28 cellular contexts compared by ENCODE assay signal in genomic region chr16:13902677-13903076, GRCh38. TPM values are rescaled to one million over a fixed set of nuclear protein-coding genes. Genes with fewer than 3 reads are reported as not detected.
A peak's percentile ranks its signal among the peaks of the same experiment; 100 is the strongest.
DNase-seq lines count a peak whose midpoint lies in the region; ATAC-seq and TF ChIP-seq lines count a peak whose summit lies in the region.
"Had no signal": no experiment of that assay in that cellular context is flagged by ENCODE, and none has a peak within 500 bp of the region (broad histone marks: within the 10 kb centered on the region; RNA-seq: fewer than 3 reads in every experiment).

No MANE protein-coding gene starts in this region.

- no peak for ATAC-seq in GM18867 (IDR thresholded peaks at IDR 0.05; ENCODE audit: unreplicated experiment)
- ATAC-seq: activated naive CD8-positive, alpha-beta T cell treated with anti-CD3 and anti-CD28 coated beads, Interleukin-2, amount 50 U/mL, for 24 hours; heart left ventricle; Panc1; sciatic nerve; stimulated activated memory B cell treated with anti-CD40 and anti-IgM and Interleukin-4, amounts not matched to agents 10 μg/mL and 1 μg/mL and 100 μg/mL, for 72 hours had no signal

- H3K27ac Mint-ChIP-seq in nephron = peak overlapping the region in 2 of 3 experiments; percentile 95 to 96
- H3K27ac Mint-ChIP-seq: activated naive CD8-positive, alpha-beta T cell treated with anti-CD3 and anti-CD28 coated beads, Interleukin-2, amount 50 U/mL, for 24 hours; stimulated activated memory B cell treated with anti-CD40 and anti-IgM and Interleukin-4, amounts not matched to agents 10 μg/mL and 1 μg/mL and 100 μg/mL, for 72 hours had no signal

- no peak overlapping the region for H3K4me3 Mint-ChIP-seq in nephron
- H3K4me3 Mint-ChIP-seq: activated naive CD8-positive, alpha-beta T cell treated with anti-CD3 and anti-CD28 coated beads, Interleukin-2, amount 50 U/mL, for 24 hours; stimulated activated memory B cell treated with anti-CD40 and anti-IgM and Interleukin-4, amounts not matched to agents 10 μg/mL and 1 μg/mL and 100 μg/mL, for 72 hours had no signal

- DNase-seq in H4 (ENCODE audit: low spot score) (peak; percentile 16), astrocyte of the cerebellum (ENCODE audit: low read depth) (peak; percentile 80), fibroblast of mammary gland (ENCODE audit: low read depth) (peak; percentile 81), SK-N-DZ (ENCODE audit: low spot score) (no peak), DMS153 treated with DMSO at 0.1 percent for 48 hours (lab: John Stamatoyannopoulos, UW; ENCODE audit: unreplicated experiment) (no peak), NCI-H2196 (lab: John Stamatoyannopoulos, UW; ENCODE audit: unreplicated experiment) (no peak)
- DNase-seq: activated CD4-positive, alpha-beta T cell treated with anti-CD3 and anti-CD28 coated beads for 48 hours; activated gamma-delta T cell treated with Interleukin-2 at 50 U/mL for 16 hours; activated naive CD8-positive, alpha-beta T cell treated with anti-CD3 and anti-CD28 coated beads, Interleukin-2, amount 50 U/mL, for 24 hours; activated T-cell treated with anti-CD3 and anti-CD28 coated beads, Interleukin-2, amount 50 U/mL, for 1 hour; C1 segment of cervical spinal cord; DND-41; heart left ventricle; Kasumi-1; kidney glomerular epithelial cell; NCI-H187; NCI-H2171; NCI-H526 treated with DMSO at 0.1 percent for 48 hours; SHP77 treated with DMSO at 0.1 percent for 48 hours; stimulated activated CD4-positive, alpha-beta T cell treated with anti-CD3 and anti-CD28 coated beads, Interleukin-4, amount 100 ng/mL, for 4 hours; T-helper 9 cell had no signal

- H3K9me3 Mint-ChIP-seq in nephron = peaks cover 16% of the 10 kb centered on the region

- H3K4me3 ChIP-seq in astrocyte of the cerebellum (ENCODE audit: low read depth, low read length) (no peak overlapping the region), fibroblast of mammary gland (ENCODE audit: control insufficient read depth, low read depth, low read length) (no peak overlapping the region)
- H3K4me3 ChIP-seq: cardiac muscle cell, heart left ventricle, suprapubic skin had no signal

- no peaks in the 10 kb centered on the region for H3K27me3 Mint-ChIP-seq in nephron (ENCODE audit: low read depth)

- H3K4me1 Mint-ChIP-seq in nephron = peaks cover 18% of the 10 kb centered on the region
- H3K4me1 Mint-ChIP-seq: activated naive CD8-positive, alpha-beta T cell treated with anti-CD3 and anti-CD28 coated beads, Interleukin-2, amount 50 U/mL, for 24 hours had no signal

- in situ Hi-C loops in astrocyte of the cerebellum (cut with HindIII; ENCODE audit: low sequenced_read_pairs) = no loop called here

- TF ChIP-seq CTCF in astrocyte of the cerebellum (IDR thresholded peaks at IDR 0.05; ENCODE audit: low read depth, low read length, missing control alignments) (no peak), fibroblast of mammary gland (conservative IDR thresholded peaks at IDR 0.05; ENCODE audit: control insufficient read depth, insufficient read depth, low read depth, low read length) (no peak), nephron (IDR thresholded peaks at IDR 0.05; ENCODE audit: unreplicated experiment in 3 of 3) (no peak)

- H3K36me3 Mint-ChIP-seq in nephron (ENCODE audit: low read depth) = no peaks in the 10 kb centered on the region
- H3K36me3 Mint-ChIP-seq: stimulated activated memory B cell treated with anti-CD40 and anti-IgM and Interleukin-4, amounts not matched to agents 10 μg/mL and 1 μg/mL and 100 μg/mL, for 72 hours had no signal

RNA-seq across cellular contexts. Expression of gene ERCC4, which starts 17.3 kb away (rescaled TPM):
- 4.3 and 5.8 TPM in 2 replicates for total RNA-seq in H4 (2014; rRNA removed; shearing (Covaris generic))
- 4.7 and 11.3 TPM in 2 replicates for polyA plus RNA-seq in SK-N-DZ (2014; cell fraction: cytosol; rRNA removed)
- polyA plus RNA-seq in SK-N-DZ (2014; cell fraction: nucleus; rRNA removed) = 2.2 and 2.4 TPM in 2 replicates

Comparison
In these comparisons a context has a peak if more than half of its experiments do, and no peak if none do; other contexts are left out.
1. DNase-seq: peak in H4 (single experiment), astrocyte of the cerebellum (single experiment) and fibroblast of mammary gland (single experiment); none in SK-N-DZ (single experiment), DMS153 treated with DMSO at 0.1 percent for 48 hours (single experiment) and NCI-H2196 (single experiment).